Comparison of ENCODE assay signal across 15 cellular contexts in the genomic region with DNA sequence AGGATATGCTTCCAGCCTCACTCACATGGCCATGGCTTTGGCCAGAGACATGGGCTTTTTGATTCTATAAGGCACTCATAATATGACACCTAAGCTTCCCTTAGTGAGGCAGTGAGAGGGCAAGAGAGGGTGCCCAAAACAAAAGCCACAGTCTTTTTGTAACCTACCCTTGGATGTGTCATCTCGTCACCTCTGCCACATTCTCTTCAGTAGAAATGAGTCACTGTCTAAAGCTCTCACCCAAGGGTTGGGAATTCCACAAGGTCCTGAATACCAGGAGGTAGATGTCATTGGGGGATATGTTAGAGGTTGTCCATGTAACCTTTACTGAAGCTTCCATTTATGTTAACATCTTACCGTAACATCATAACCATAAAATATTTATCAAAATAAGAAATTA.
DNase-seq lines count a peak whose midpoint lies in the region; ATAC-seq, FAIRE-seq and TF ChIP-seq lines count a peak whose summit lies in the region.
"Had no signal": no experiment of that assay in that cellular context is flagged by ENCODE, and none has a peak within 500 bp of the region (broad histone marks: within the 10 kb centered on the region; RNA-seq: fewer than 3 reads in every experiment).

No MANE protein-coding gene starts in this region.

- FAIRE-seq in HTR-8/SVneo (lab: Jason Lieb, UNC): no peak

- no peak for DNase-seq in activated CD4-positive, CD25-positive, alpha-beta regulatory T cell (lab: John Stamatoyannopoulos, UW)
- DNase-seq in HTR-8/SVneo (ENCODE audit: insufficient read length, low spot score): peak; percentile 20
- DNase-seq in astrocyte of the spinal cord (ENCODE audit: low read depth, low spot score): peak; percentile 33
- peak; percentile 51 for DNase-seq in myocyte (ENCODE audit: low read depth)
- DNase-seq in activated naive CD4-positive, alpha-beta T cell treated with anti-CD3 and anti-CD28 coated beads, Interleukin-2, amount 50 U/mL, for 16 hours: no peak
- DNase-seq: activated naive CD4-positive, alpha-beta T cell; central memory CD4-positive, alpha-beta T cell; hippocampal formation; lower lobe of right lung; NCI-H1436 treated with DMSO at 0.1 percent for 48 hours; NCI-H524 had no signal

- in situ Hi-C loops in astrocyte of the spinal cord (cut with HindIII; ENCODE audit: low sequenced_read_pairs): no loop called here

- no peak for TF ChIP-seq CTCF in astrocyte of the spinal cord (IDR thresholded peaks at IDR 0.05; ENCODE audit: low read depth, low read length)

- H3K4me3 ChIP-seq in astrocyte of the spinal cord (ENCODE audit: low read depth, low read length): no peak overlapping the region
- H3K4me3 ChIP-seq: lower lobe of right lung, skin epidermis had no signal

- peak; percentile 25 to 51 for ATAC-seq in activated CD4-positive, CD25-positive, alpha-beta regulatory T cell treated with anti-CD3 and anti-CD28 coated beads, Interleukin-2, amount 50 U/mL, for 24 hours
- ATAC-seq in HG02623 (IDR thresholded peaks at IDR 0.05; ENCODE audit: unreplicated experiment) (no peak), HG03460 (IDR thresholded peaks at IDR 0.05; ENCODE audit: unreplicated experiment) (no peak)
- ATAC-seq: lower lobe of right lung had no signal

Comparison
In these comparisons a context has a peak if more than half of its experiments do, and no peak if none do; other contexts are left out.
1. ATAC-seq: peak in activated CD4-positive, CD25-positive, alpha-beta regulatory T cell treated with anti-CD3 and anti-CD28 coated beads, Interleukin-2, amount 50 U/mL, for 24 hours (2 of 2); none in HG02623 (single experiment) and HG03460 (single experiment).
2. DNase-seq: peak in HTR-8/SVneo (single experiment), astrocyte of the spinal cord (single experiment) and myocyte (single experiment); none in activated CD4-positive, CD25-positive, alpha-beta regulatory T cell (0 of 4) and activated naive CD4-positive, alpha-beta T cell treated with anti-CD3 and anti-CD28 coated beads, Interleukin-2, amount 50 U/mL, for 16 hours (single experiment).